Comparison of ENCODE assay signal across 11 cellular contexts in the genomic region with DNA sequence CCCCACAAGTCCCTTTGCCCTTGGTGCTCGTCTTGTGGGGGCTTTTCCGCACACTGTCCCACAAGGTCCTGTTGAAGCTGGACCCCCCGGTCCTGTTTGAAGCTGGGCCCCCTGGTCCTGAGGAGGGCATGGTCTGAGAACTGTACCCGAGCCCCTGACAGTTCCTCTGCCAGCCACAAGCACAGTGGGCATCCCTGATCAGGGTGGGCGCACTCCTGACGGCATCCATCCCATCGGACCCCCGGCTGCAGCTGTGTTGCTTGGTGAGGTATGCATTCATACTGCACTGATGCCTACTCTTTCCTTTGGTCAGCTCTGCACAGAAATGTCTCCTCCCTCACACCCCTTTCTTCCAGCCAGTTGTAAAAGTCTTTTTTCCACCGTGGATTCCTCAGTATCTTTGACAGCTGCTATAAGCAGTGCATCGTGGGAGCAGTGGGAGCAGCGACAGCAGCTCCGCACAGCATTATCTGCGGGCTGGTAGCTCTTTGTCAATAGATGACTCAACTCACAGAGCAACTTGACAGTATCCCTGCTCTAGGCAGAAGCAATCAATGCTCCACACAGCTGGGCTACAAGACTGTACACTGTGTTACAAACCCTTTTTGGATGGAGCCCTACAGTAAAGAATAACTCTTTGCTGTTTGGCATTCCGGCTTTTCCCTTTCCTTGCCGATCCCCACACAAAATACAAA.
DNase-seq lines count a peak whose midpoint lies in the region; ATAC-seq and TF ChIP-seq lines count a peak whose summit lies in the region.
"Had no signal": no experiment of that assay in that cellular context is flagged by ENCODE, and none has a peak within 500 bp of the region (broad histone marks: within the 10 kb centered on the region; RNA-seq: fewer than 3 reads in every experiment).

No MANE protein-coding gene starts in this region.

- no peak for TF ChIP-seq CTCF in AG10803 (conservative IDR thresholded peaks at IDR 0.05; ENCODE audit: low read length)
- TF ChIP-seq CTCF in GM13977 (IDR thresholded peaks at IDR 0.05; ENCODE audit: extremely low read depth, insufficient read depth, missing control alignments) = no peak

- no peak for ATAC-seq in HG03354 (IDR thresholded peaks at IDR 0.05; ENCODE audit: poor library complexity, severe bottlenecking, unreplicated experiment)

- intact Hi-C loops in head of caudate nucleus (cut with DNase I) = loop anchor here (5.0 kb wide), 1 partner anchor 50 kb away; no protein-coding TSS in a partner anchor

- no peak overlapping the region for H3K4me3 ChIP-seq in AG10803 (ENCODE audit: low read length)
- H3K4me3 ChIP-seq: thoracic aorta had no signal

- peak; percentile 34 for DNase-seq in AG10803 (ENCODE audit: low read depth)
- DNase-seq in SHP77 treated with DMSO at 0.1 percent for 48 hours (lab: John Stamatoyannopoulos, UW) = peak; percentile 11
- peak; percentile 52 to 95 (median 82) for DNase-seq in head of caudate nucleus
- DNase-seq in non-pigmented ciliary epithelial cell (ENCODE audit: low read depth) = peak; percentile 20
- no peak for DNase-seq in NCI-H1417 treated with DMSO at 0.1 percent for 48 hours (lab: John Stamatoyannopoulos, UW)
- DNase-seq in NCI-H748 (lab: John Stamatoyannopoulos, UW; ENCODE audit: unreplicated experiment) = no peak
- DNase-seq in GM13977 (ENCODE audit: low spot score) = no peak
- DNase-seq: activated T-cell treated with anti-CD3 and anti-CD28 coated beads, Interleukin-2, amount 50 U/mL, for 48 hours; CD4-positive, CD25-positive, alpha-beta regulatory T cell had no signal

- in situ Hi-C loops in GM13977 (cut with MboI; ENCODE audit: low pct_unique_long_range_greater_than_20kb, low sequenced_read_pairs, unreplicated experiment) = no loop called here

Comparison
In these comparisons a context has a peak if more than half of its experiments do, and no peak if none do; other contexts are left out.
1. DNase-seq: peak in AG10803 (single experiment), SHP77 treated with DMSO at 0.1 percent for 48 hours (single experiment), head of caudate nucleus (42 of 42) and non-pigmented ciliary epithelial cell (single experiment); none in NCI-H1417 treated with DMSO at 0.1 percent for 48 hours (single experiment), NCI-H748 (single experiment) and GM13977 (single experiment).